In the genomic region with DNA sequence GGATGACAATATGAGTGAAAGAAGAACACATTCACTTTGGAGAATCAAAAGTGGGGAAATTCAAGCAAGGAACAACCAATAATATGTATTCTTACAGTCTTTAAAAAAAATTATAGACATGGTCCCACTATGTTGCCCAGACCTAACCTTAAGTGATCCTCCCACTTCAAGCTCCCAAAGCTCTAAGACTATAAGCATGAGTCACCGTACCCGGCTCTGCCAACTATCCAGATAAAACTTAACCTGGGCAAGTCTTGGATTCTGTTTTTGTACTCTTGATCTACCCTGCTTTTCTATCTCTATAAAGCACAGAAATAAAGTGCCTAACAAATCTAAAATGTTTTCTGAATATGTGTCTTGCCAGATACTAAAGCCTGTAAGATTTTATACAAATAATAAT, we compare ENCODE assay signal across 21 cellular contexts. TPM values are rescaled to one million over a fixed set of nuclear protein-coding genes. Genes with fewer than 3 reads are reported as not detected.
DNase-seq lines count a peak whose midpoint lies in the region; ATAC-seq, FAIRE-seq and TF ChIP-seq lines count a peak whose summit lies in the region.
"Had no signal": no experiment of that assay in that cellular context is flagged by ENCODE, and none has a peak within 500 bp of the region (broad histone marks: within the 10 kb centered on the region; RNA-seq: fewer than 3 reads in every experiment).

No MANE protein-coding gene starts in this region.

- H3K27ac Mint-ChIP-seq in astrocyte (ENCODE audit: unreplicated experiment): no peak overlapping the region
- H3K27ac Mint-ChIP-seq: activated CD4-positive, alpha-beta memory T cell treated with anti-CD3 and anti-CD28 coated beads for 36 hours; activated naive CD8-positive, alpha-beta T cell treated with anti-CD3 and anti-CD28 coated beads, Interleukin-2, amount 50 U/mL, for 24 hours had no signal

- no peak overlapping the region for H3K4me3 ChIP-seq in astrocyte (ENCODE audit: insufficient read depth, low read depth, low read length)
- H3K4me3 ChIP-seq in stomach: no peak overlapping the region
- H3K4me3 ChIP-seq: SK-N-MC, skin epidermis, thoracic aorta had no signal

- H3K36me3 ChIP-seq in astrocyte (ENCODE audit: insufficient read depth, low read length) (peaks cover 7% of the 10 kb centered on the region), stomach (peaks cover 19 to 73% (median 52%) of the 10 kb centered on the region in 4 donors)

- H3K4me1 Mint-ChIP-seq in astrocyte (ENCODE audit: low read depth, unreplicated experiment): peaks cover 13% of the 10 kb centered on the region
- H3K4me1 Mint-ChIP-seq: activated naive CD8-positive, alpha-beta T cell treated with anti-CD3 and anti-CD28 coated beads, Interleukin-2, amount 50 U/mL, for 24 hours had no signal

- H3K4me3 Mint-ChIP-seq in astrocyte (ENCODE audit: unreplicated experiment): no peak overlapping the region
- H3K4me3 Mint-ChIP-seq: activated CD4-positive, alpha-beta memory T cell treated with anti-CD3 and anti-CD28 coated beads for 36 hours; activated naive CD8-positive, alpha-beta T cell treated with anti-CD3 and anti-CD28 coated beads, Interleukin-2, amount 50 U/mL, for 24 hours; activated T-cell treated with anti-CD3 and anti-CD28 coated beads, Interleukin-2, amount 50 U/mL, for 72 hours had no signal

- H3K79me2 ChIP-seq in astrocyte (ENCODE audit: insufficient read depth, low read length): no peaks in the 10 kb centered on the region

- no peak for FAIRE-seq in astrocyte (lab: Jason Lieb, UNC)
- FAIRE-seq: keratinocyte had no signal

- H3K27me3 Mint-ChIP-seq in astrocyte (ENCODE audit: low read depth, unreplicated experiment): no peaks in the 10 kb centered on the region
- H3K27me3 Mint-ChIP-seq: activated CD4-positive, alpha-beta memory T cell treated with anti-CD3 and anti-CD28 coated beads for 36 hours; activated naive CD8-positive, alpha-beta T cell treated with anti-CD3 and anti-CD28 coated beads, Interleukin-2, amount 50 U/mL, for 24 hours had no signal

- H4K20me1 ChIP-seq in astrocyte (ENCODE audit: insufficient read depth, low read length): peaks cover 12% of the 10 kb centered on the region

- no peak overlapping the region for H3K9ac ChIP-seq in astrocyte (ENCODE audit: low read length)

- DNase-seq in LoVo (ENCODE audit: low spot score): peak; percentile 49
- peak; percentile 36 for DNase-seq in astrocyte (ENCODE audit: low read depth)
- no peak for DNase-seq in foreskin keratinocyte
- DNase-seq in stomach: peak; percentile 67
- no peak for DNase-seq in DMS153 treated with DMSO at 0.1 percent for 48 hours (lab: John Stamatoyannopoulos, UW; ENCODE audit: unreplicated experiment)
- DNase-seq: activated CD4-positive, alpha-beta memory T cell treated with anti-CD3 and anti-CD28 coated beads for 36 hours; activated naive CD8-positive, alpha-beta T cell treated with anti-CD3 and anti-CD28 coated beads, Interleukin-2, amount 50 U/mL, for 24 hours; activated T-cell treated with anti-CD3 and anti-CD28 coated beads, Interleukin-2, amount 50 U/mL, for 72 hours; DMS79; NCI-H2029; NCI-H524; nucleus accumbens; OCI-M1 had no signal

- intact Hi-C loops in stomach (cut with DNase I; ENCODE audit: low total_unique reads): no loop called here

- ATAC-seq in foreskin keratinocyte (peak; percentile 74), GM21717 (IDR thresholded peaks at IDR 0.05; ENCODE audit: unreplicated experiment) (no peak), HG02852 (IDR thresholded peaks at IDR 0.05; ENCODE audit: unreplicated experiment) (no peak)
- ATAC-seq: activated naive CD8-positive, alpha-beta T cell treated with anti-CD3 and anti-CD28 coated beads, Interleukin-2, amount 50 U/mL, for 24 hours; activated T-cell treated with anti-CD3 and anti-CD28 coated beads, Interleukin-2, amount 50 U/mL, for 72 hours had no signal

- no peak for TF ChIP-seq CTCF in astrocyte (IDR thresholded peaks at IDR 0.05; ENCODE audit: insufficient read depth, low read depth, low read length)
- TF ChIP-seq CTCF in foreskin keratinocyte (conservative IDR thresholded peaks at IDR 0.05): no peak
- TF ChIP-seq CTCF in stomach (IDR thresholded peaks at IDR 0.05): no peak

- no peaks in the 10 kb centered on the region for H3K9me3 Mint-ChIP-seq in astrocyte (ENCODE audit: unreplicated experiment)
- H3K9me3 Mint-ChIP-seq: activated CD4-positive, alpha-beta memory T cell treated with anti-CD3 and anti-CD28 coated beads for 36 hours; activated naive CD8-positive, alpha-beta T cell treated with anti-CD3 and anti-CD28 coated beads, Interleukin-2, amount 50 U/mL, for 24 hours; activated T-cell treated with anti-CD3 and anti-CD28 coated beads, Interleukin-2, amount 50 U/mL, for 72 hours had no signal

- H3K27me3 ChIP-seq in astrocyte (ENCODE audit: insufficient read depth, low read length) (no peaks in the 10 kb centered on the region), foreskin keratinocyte (no peaks in the 10 kb centered on the region), stomach (no peaks in the 10 kb centered on the region)

- no peaks in the 10 kb centered on the region for H3K4me1 ChIP-seq in astrocyte (ENCODE audit: insufficient read depth, low read length)
- peaks cover 23% of the 10 kb centered on the region for H3K4me1 ChIP-seq in foreskin keratinocyte
- peaks cover 3 to 50% (median 12%) of the 10 kb centered on the region in 4 donors for H3K4me1 ChIP-seq in stomach

- H3K27ac ChIP-seq in astrocyte (ENCODE audit: low read depth, low read length) (no peak overlapping the region), foreskin keratinocyte (no peak overlapping the region), stomach (peak overlapping the region in 2 of 5 donors; percentile 35 to 90)
- H3K27ac ChIP-seq: C4-2B, epithelial cell of prostate, SK-N-MC, skin epidermis, thoracic aorta had no signal

- TF ChIP-seq EP300 in stomach (IDR thresholded peaks at IDR 0.05): no peak

- no peak overlapping the region for H3K4me2 ChIP-seq in astrocyte (ENCODE audit: low read length)

- no peak overlapping the region for H2AFZ ChIP-seq in astrocyte (ENCODE audit: low read depth, low read length)

- no peak for TF ChIP-seq POLR2A in stomach (IDR thresholded peaks at IDR 0.05)

- H3K36me3 Mint-ChIP-seq in astrocyte (ENCODE audit: low read depth, unreplicated experiment): peaks cover 8% of the 10 kb centered on the region

- no peaks in the 10 kb centered on the region for H3K9me3 ChIP-seq in astrocyte (ENCODE audit: insufficient read depth, low read depth, low read length)
- H3K9me3 ChIP-seq in stomach: no peaks in the 10 kb centered on the region
- H3K9me3 ChIP-seq: thoracic aorta had no signal

- 35 to 80% (median 45%) methylated on average over 2 of the region's 2 CpGs for WGBS in stomach, 5 donors

RNA-seq across cellular contexts. Expression of a gene that starts 30.9 kb away (rescaled TPM):
- 137 and 139 TPM in 2 replicates for total RNA-seq in astrocyte
- total RNA-seq in foreskin keratinocyte: 43.3 and 52.0 TPM in 2 replicates
- polyA plus RNA-seq in foreskin keratinocyte: 14.7 and 17.4 TPM in 2 replicates
- total RNA-seq in stomach: 100 to 1,000 TPM in 3 of 5 donors, 10 to 100 TPM in 2; 40.3 to 218 (median 187) TPM
- 10 to 100 TPM; 12.4 to 28.8 (median 13.6) TPM for polyA plus RNA-seq in stomach

Comparison
In these comparisons a context has a peak if more than half of its experiments do, and no peak if none do; other contexts are left out.
1. DNase-seq: peak in LoVo (single experiment), astrocyte (single experiment) and stomach (single experiment); none in foreskin keratinocyte (0 of 2) and DMS153 treated with DMSO at 0.1 percent for 48 hours (single experiment).